ENCODE assay signal across 21 cellular contexts in the genomic region with DNA sequence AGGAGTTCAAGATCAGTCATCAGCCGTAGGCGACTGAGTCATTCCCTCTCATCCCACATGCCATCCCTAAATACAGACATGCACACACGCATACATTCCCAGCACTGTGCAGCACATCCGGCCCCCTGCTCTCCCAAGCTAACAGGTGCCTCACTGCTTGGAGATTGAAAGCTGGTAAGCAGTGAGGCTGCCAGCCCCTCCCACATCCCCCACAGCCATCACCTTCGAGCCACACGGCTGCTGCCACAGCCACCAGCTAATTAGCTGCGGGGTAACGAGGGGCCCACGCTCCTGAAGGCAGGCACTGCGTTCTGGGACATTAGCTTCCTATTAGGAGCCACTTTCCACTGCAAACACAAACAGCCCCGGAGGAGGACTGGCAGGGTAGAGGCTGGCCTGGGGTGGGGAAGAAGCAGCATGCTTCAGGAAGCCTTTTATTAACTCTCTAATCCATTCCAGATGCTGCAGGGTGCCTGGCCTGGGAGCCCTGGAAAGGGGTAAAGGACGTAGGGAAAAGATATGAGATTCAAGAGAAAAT.
A peak's percentile ranks its signal among the peaks of the same experiment; 100 is the strongest.
DNase-seq lines count a peak whose midpoint lies in the region; ATAC-seq and TF ChIP-seq lines count a peak whose summit lies in the region.
"Had no signal": no experiment of that assay in that cellular context is flagged by ENCODE, and none has a peak within 500 bp of the region (broad histone marks: within the 10 kb centered on the region; RNA-seq: fewer than 3 reads in every experiment).

No MANE protein-coding gene starts in this region.

- H3K27ac Mint-ChIP-seq in natural killer cell, result no peak overlapping the region
- H3K27ac Mint-ChIP-seq: activated naive CD4-positive, alpha-beta T cell treated with anti-CD3 and anti-CD28 coated beads, Interleukin-2, amount 50 U/mL, for 72 hours; GM23338 had no signal

- H3K9me3 ChIP-seq in right atrium auricular region (no peaks in the 10 kb centered on the region), left lung (peaks cover 0 to 6% of the 10 kb centered on the region in 2 donors)
- H3K9me3 ChIP-seq: pancreas had no signal

- no peak overlapping the region for H3K4me3 ChIP-seq in AG10803 (ENCODE audit: low read length)
- H3K4me3 ChIP-seq in right atrium auricular region, result no peak overlapping the region
- no peak overlapping the region for H3K4me3 ChIP-seq in left lung
- H3K4me3 ChIP-seq: coronary artery, GM23338, left ventricle myocardium inferior, pancreas had no signal

- H3K4me3 Mint-ChIP-seq in natural killer cell, result no peak overlapping the region
- H3K4me3 Mint-ChIP-seq: GM23338 had no signal

- H3K36me3 ChIP-seq in right atrium auricular region (no peaks in the 10 kb centered on the region), left lung (no peaks in the 10 kb centered on the region)
- H3K36me3 ChIP-seq: left ventricle myocardium inferior, pancreas had no signal

- peaks cover 2 to 9% of the 10 kb centered on the region in 2 donors for H3K27me3 Mint-ChIP-seq in natural killer cell (ENCODE audit: low read depth in 2 of 2)

- intact Hi-C loops in head of caudate nucleus (cut with DNase I), result no loop called here
- intact Hi-C loops in natural killer cell (cut with micrococcal nuclease), result no loop called here
- intact Hi-C loops in left lung (cut with DNase I), result no loop called here

- no peak overlapping the region for H3K27ac ChIP-seq in right atrium auricular region
- H3K27ac ChIP-seq in left lung, result no peak overlapping the region
- H3K27ac ChIP-seq: coronary artery, left ventricle myocardium inferior, pancreas had no signal

- DNase-seq in AG10803 (ENCODE audit: low read depth) (peak; percentile 30), GM03348 (ENCODE audit: low spot score) (peak; percentile 30), RKO (ENCODE audit: low spot score) (peak; percentile 69), head of caudate nucleus (peak; percentile 21 to 93 (median 72)), natural killer cell (no peak), right atrium auricular region (ENCODE audit: low spot score) (no peak), left lung (no peak)
- no peak for DNase-seq in activated T-cell treated with anti-CD3 and anti-CD28 coated beads, Interleukin-2, amount 50 U/mL, for 48 hours
- DNase-seq: foreskin melanocyte; GF-D8; Kasumi-1; left ventricle myocardium inferior; NCI-H1436 treated with DMSO at 0.1 percent for 48 hours; NCI-H510A treated with DMSO at 0.1 percent for 48 hours; pancreas; stimulated activated CD4-positive, alpha-beta T cell treated with anti-CD3 and anti-CD28 coated beads, Interleukin-4, amount 100 ng/mL, for 4 hours; stimulated activated CD8-positive, alpha-beta memory T cell treated with anti-CD3 and anti-CD28 coated beads, Interleukin-4, amount 100 ng/mL, for 48 hours had no signal

- no peaks in the 10 kb centered on the region for H3K36me3 Mint-ChIP-seq in natural killer cell
- H3K36me3 Mint-ChIP-seq: activated naive CD4-positive, alpha-beta T cell treated with anti-CD3 and anti-CD28 coated beads, Interleukin-2, amount 50 U/mL, for 72 hours had no signal

- ATAC-seq in natural killer cell (no peak), left lung (no peak)
- ATAC-seq: activated naive CD4-positive, alpha-beta T cell treated with anti-CD3 and anti-CD28 coated beads, Interleukin-2, amount 50 U/mL, for 72 hours; GM23338; Panc1; pancreas had no signal

- H3K27me3 ChIP-seq in right atrium auricular region (no peaks in the 10 kb centered on the region), left lung (peaks cover 0 to 7% of the 10 kb centered on the region in 2 donors)
- H3K27me3 ChIP-seq: pancreas had no signal

- H3K4me1 ChIP-seq in right atrium auricular region (no peaks in the 10 kb centered on the region), left lung (no peaks in the 10 kb centered on the region)
- H3K4me1 ChIP-seq: left ventricle myocardium inferior, pancreas had no signal

- H3K9me3 Mint-ChIP-seq in natural killer cell, result no peaks in the 10 kb centered on the region
- H3K9me3 Mint-ChIP-seq: GM23338 had no signal

- peaks cover 0 to 6% of the 10 kb centered on the region in 2 donors for H3K4me1 Mint-ChIP-seq in natural killer cell
- H3K4me1 Mint-ChIP-seq: GM23338 had no signal

- no peak for TF ChIP-seq CTCF in AG10803 (conservative IDR thresholded peaks at IDR 0.05; ENCODE audit: low read length)
- no peak for TF ChIP-seq CTCF in natural killer cell (IDR thresholded peaks at IDR 0.05)
- TF ChIP-seq CTCF in right atrium auricular region (IDR thresholded peaks at IDR 0.05), result no peak
- TF ChIP-seq CTCF in left lung (IDR thresholded peaks at IDR 0.05), result no peak

Comparison
In these comparisons a context has a peak if more than half of its experiments do, and no peak if none do; other contexts are left out.
1. DNase-seq: peak in AG10803 (single experiment), GM03348 (single experiment), RKO (single experiment) and head of caudate nucleus (42 of 42); none in natural killer cell (single experiment), right atrium auricular region (single experiment), left lung (0 of 2) and activated T-cell treated with anti-CD3 and anti-CD28 coated beads, Interleukin-2, amount 50 U/mL, for 48 hours (0 of 2).